Comparison of ENCODE assay signal across 8 cellular contexts in the genomic region with DNA sequence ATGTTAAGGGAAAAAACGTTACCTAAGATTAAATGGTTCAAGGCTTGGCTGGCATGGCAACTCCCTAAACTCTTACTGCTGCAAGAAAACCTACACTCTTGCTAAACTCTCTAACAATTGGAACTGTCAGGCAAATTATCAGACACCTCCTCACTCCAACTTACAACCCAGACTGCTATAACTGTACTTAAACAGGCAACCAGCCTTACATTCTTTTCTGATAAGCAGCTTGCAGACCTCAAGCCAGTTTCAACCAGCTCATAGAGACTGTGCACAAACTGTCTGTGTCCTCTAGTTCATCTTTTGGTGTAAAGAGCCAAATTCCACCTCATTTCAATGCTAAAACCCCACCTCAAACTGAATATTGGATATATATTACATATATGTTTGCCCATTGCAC.
"Had no signal": no experiment of that assay in that cellular context is flagged by ENCODE, and none has a peak within 500 bp of the region (broad histone marks: within the 10 kb centered on the region; RNA-seq: fewer than 3 reads in every experiment).

No MANE protein-coding gene starts in this region.

- H3K9ac ChIP-seq: GM23248 had no signal

- H3K4me3 ChIP-seq: GM23248, K562 had no signal

- H3K27ac ChIP-seq: GM23248 had no signal

- DNase-seq: GM23248, GOT3, H9, HCEC 1CT, IMR-90, KG1 had no signal

- H3K4me3 Mint-ChIP-seq: H9 had no signal

- H3K27ac Mint-ChIP-seq: H9 had no signal

- FAIRE-seq: HTR-8/SVneo, K562 had no signal

- H3K4me1 Mint-ChIP-seq: H9 had no signal

- H2AFZ ChIP-seq: GM23248 had no signal

- ATAC-seq: K562 had no signal
